In the genomic region with DNA sequence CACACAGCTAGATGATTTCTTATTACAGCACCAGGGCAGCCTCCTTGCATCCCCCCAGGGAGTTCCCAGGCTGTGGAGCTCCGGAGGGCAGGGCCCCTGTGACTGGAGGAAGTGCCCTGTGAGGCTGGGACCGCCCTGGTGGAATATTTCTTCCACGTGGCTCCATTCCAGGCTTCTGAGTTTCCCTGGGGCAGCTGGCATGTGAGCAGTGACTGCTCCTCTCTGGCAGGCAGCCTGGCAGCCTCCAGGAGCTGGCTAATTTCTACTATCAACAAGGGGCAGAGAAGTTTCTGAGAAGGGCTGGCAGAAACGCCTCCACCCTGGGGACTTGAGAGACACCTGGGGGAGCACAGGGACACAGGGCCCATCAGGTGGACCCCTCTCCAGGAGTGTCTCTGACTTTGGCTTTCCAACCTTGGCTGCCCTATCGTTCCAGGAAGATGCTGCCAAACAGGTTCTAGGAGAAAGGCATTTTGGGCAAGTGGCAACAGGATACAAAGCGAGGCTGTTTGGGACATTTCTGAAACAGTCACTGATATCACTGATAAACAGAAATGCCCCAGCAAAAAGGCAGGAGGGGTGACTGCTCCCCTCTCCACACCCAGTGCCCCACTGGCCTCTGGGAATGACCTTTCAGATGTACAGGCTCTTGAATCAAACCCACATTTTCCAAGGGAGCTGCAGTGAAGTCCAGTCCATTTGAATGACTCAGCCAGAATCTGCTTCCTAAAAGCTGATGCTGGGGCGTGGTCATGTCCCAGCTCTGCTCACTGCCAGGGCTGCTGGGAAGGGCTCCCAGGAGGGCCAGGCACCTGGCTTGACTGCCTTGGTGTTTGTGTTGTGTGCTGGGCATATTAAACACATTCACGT, we compare ENCODE assay signal across 9 cellular contexts. TPM values are rescaled to one million over a fixed set of nuclear protein-coding genes. Genes with fewer than 3 reads are reported as not detected.
DNase-seq lines count a peak whose midpoint lies in the region; ATAC-seq, FAIRE-seq and TF ChIP-seq lines count a peak whose summit lies in the region.
"Had no signal": no experiment of that assay in that cellular context is flagged by ENCODE, and none has a peak within 500 bp of the region (broad histone marks: within the 10 kb centered on the region; RNA-seq: fewer than 3 reads in every experiment).

No MANE protein-coding gene starts in this region.

- H3K4me3 Mint-ChIP-seq in astrocyte (ENCODE audit: unreplicated experiment): no peak overlapping the region
- H3K4me3 Mint-ChIP-seq: stimulated activated naive CD8-positive, alpha-beta T cell treated with anti-CD3 and anti-CD28 coated beads, Interleukin-15, Interleukin-2, amounts not matched to agents 100 ng/mL and 50 ng/mL, for 24 hours had no signal

- peak overlapping the region; percentile 54 for H3K4me2 ChIP-seq in astrocyte (ENCODE audit: low read length)

- no peaks in the 10 kb centered on the region for H3K9me3 ChIP-seq in astrocyte (ENCODE audit: insufficient read depth, low read depth, low read length)

- peak; percentile 65 for DNase-seq in LNCaP clone FGC (ENCODE audit: low read depth)
- peak; percentile 92 for DNase-seq in astrocyte (ENCODE audit: low read depth)
- DNase-seq in iPS-NIHi11 (ENCODE audit: low spot score): peak; percentile 59
- DNase-seq in stromal cell of bone marrow (ENCODE audit: low read depth): peak; percentile 94
- DNase-seq in D721Med (ENCODE audit: insufficient read length, low spot score): no peak
- DNase-seq in NCI-H187 (lab: John Stamatoyannopoulos, UW): no peak

- peaks cover 15% of the 10 kb centered on the region; the same call in 1 of the 2 replicates for H3K36me3 ChIP-seq in ACC112 (ENCODE audit: insufficient read depth, low read length)
- H3K36me3 ChIP-seq in astrocyte (ENCODE audit: insufficient read depth, low read length): peaks cover 14% of the 10 kb centered on the region

- H3K27ac Mint-ChIP-seq in astrocyte (ENCODE audit: unreplicated experiment): peak overlapping the region; percentile 95

- no peak for ATAC-seq in GM18873 (IDR thresholded peaks at IDR 0.05; ENCODE audit: low FRiP score, unreplicated experiment)

- H3K9ac ChIP-seq in astrocyte (ENCODE audit: low read length): peak overlapping the region; percentile 82

- peaks cover 59% of the 10 kb centered on the region for H3K79me2 ChIP-seq in ACC112 (ENCODE audit: control insufficient read depth, insufficient read depth, low read length, unreplicated experiment)
- peaks cover 87% of the 10 kb centered on the region for H3K79me2 ChIP-seq in astrocyte (ENCODE audit: insufficient read depth, low read length)

- H3K27me3 Mint-ChIP-seq in astrocyte (ENCODE audit: low read depth, unreplicated experiment): no peaks in the 10 kb centered on the region
- H3K27me3 Mint-ChIP-seq: stimulated activated naive CD8-positive, alpha-beta T cell treated with anti-CD3 and anti-CD28 coated beads, Interleukin-15, Interleukin-2, amounts not matched to agents 100 ng/mL and 50 ng/mL, for 24 hours had no signal

- H3K9me3 Mint-ChIP-seq in astrocyte (ENCODE audit: unreplicated experiment): peaks cover 2% of the 10 kb centered on the region
- H3K9me3 Mint-ChIP-seq: stimulated activated naive CD8-positive, alpha-beta T cell treated with anti-CD3 and anti-CD28 coated beads, Interleukin-15, Interleukin-2, amounts not matched to agents 100 ng/mL and 50 ng/mL, for 24 hours had no signal

- H3K4me1 Mint-ChIP-seq in astrocyte (ENCODE audit: low read depth, unreplicated experiment): peaks cover 63% of the 10 kb centered on the region

- no peaks in the 10 kb centered on the region for H4K20me1 ChIP-seq in astrocyte (ENCODE audit: insufficient read depth, low read length)

- H3K36me3 Mint-ChIP-seq in astrocyte (ENCODE audit: low read depth, unreplicated experiment): peaks cover 24% of the 10 kb centered on the region

- H3K4me3 ChIP-seq in ACC112 (ENCODE audit: low read depth, low read length) (0 out of 2 replicates have a peak overlapping the region, but pooled peaks have one; percentile 5), LNCaP clone FGC (ENCODE audit: low read depth, low read length) (0 out of 2 replicates have a peak overlapping the region, but pooled peaks have one; percentile 8), astrocyte (ENCODE audit: insufficient read depth, low read depth, low read length) (no peak overlapping the region)

- H3K27me3 ChIP-seq in ACC112 (ENCODE audit: insufficient read depth, low read length) (no peaks in the 10 kb centered on the region), astrocyte (ENCODE audit: insufficient read depth, low read length) (no peaks in the 10 kb centered on the region)

- H3K4me1 ChIP-seq in ACC112 (ENCODE audit: control insufficient read depth, insufficient read depth, low read length, unreplicated experiment) (peaks cover 81% of the 10 kb centered on the region), astrocyte (ENCODE audit: insufficient read depth, low read length) (peaks cover 89% of the 10 kb centered on the region)

- FAIRE-seq in astrocyte (lab: Jason Lieb, UNC) (peak; percentile 23), D721Med (lab: Jason Lieb, UNC) (no peak)

- H2AFZ ChIP-seq in ACC112 (ENCODE audit: low read length, unreplicated experiment) (no peak overlapping the region), astrocyte (ENCODE audit: low read depth, low read length) (no peak overlapping the region)

- TF ChIP-seq CTCF in LNCaP clone FGC (IDR thresholded peaks at IDR 0.05; ENCODE audit: control insufficient read depth, extremely low read depth, insufficient read depth): no peak
- no peak for TF ChIP-seq CTCF in astrocyte (IDR thresholded peaks at IDR 0.05; ENCODE audit: insufficient read depth, low read depth, low read length)
- TF ChIP-seq CTCF in D721Med (IDR thresholded peaks at IDR 0.05; ENCODE audit: insufficient read depth, missing control alignments): no peak

- H3K27ac ChIP-seq in ACC112 (ENCODE audit: low read depth, low read length): peak overlapping the region; percentile 99
- H3K27ac ChIP-seq in astrocyte (ENCODE audit: low read depth, low read length): peak overlapping the region; percentile 98

RNA-seq across cellular contexts. Expression of gene MYOF, which starts 16.1 kb away (rescaled TPM):
- 299 and 306 TPM in 2 replicates for total RNA-seq in astrocyte

RNA-seq across cellular contexts. Expression of gene CEP55, which starts 30.4 kb away (rescaled TPM):
- total RNA-seq in astrocyte: 2.0 and 3.7 TPM in 2 replicates

Comparison
In these comparisons a context has a peak if more than half of its experiments do, and no peak if none do; other contexts are left out.
1. DNase-seq: peak in LNCaP clone FGC (single experiment), astrocyte (single experiment), iPS-NIHi11 (single experiment) and stromal cell of bone marrow (single experiment); none in D721Med (single experiment) and NCI-H187 (0 of 2).